In the genomic region with DNA sequence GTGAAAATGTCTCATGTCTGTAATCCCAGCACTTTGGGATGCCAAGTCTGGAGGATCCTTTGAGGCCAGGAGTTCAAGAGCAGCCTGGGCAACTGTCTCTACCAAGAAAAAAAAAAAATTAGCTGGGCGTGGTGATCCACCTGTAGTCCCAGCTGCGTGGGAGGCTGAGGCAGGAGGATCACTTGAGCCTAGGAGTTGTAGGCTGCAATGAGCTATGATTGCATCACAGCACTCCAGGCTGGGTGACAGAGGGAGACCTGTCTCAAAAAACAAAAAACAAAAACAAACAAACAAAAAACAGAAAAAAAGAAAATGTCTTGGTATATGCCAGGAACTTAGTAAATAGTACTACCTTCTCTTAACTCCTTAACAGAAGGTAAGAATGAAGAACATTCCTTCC, we compare ENCODE assay signal across 25 cellular contexts.
"Had no signal": no experiment of that assay in that cellular context is flagged by ENCODE, and none has a peak within 500 bp of the region (broad histone marks: within the 10 kb centered on the region; RNA-seq: fewer than 3 reads in every experiment).

No MANE protein-coding gene starts in this region.

- H3K27ac Mint-ChIP-seq: natural killer cell; stimulated activated effector memory CD8-positive, alpha-beta T cell treated with anti-CD3 and anti-CD28 coated beads, Interleukin-12 subunit alpha, Interleukin-12 subunit beta, amount 100 ng/mL, for 72 hours; stimulated activated naive CD8-positive, alpha-beta T cell treated with anti-CD3 and anti-CD28 coated beads, Interleukin-15, Interleukin-2, amounts not matched to agents 100 ng/mL and 50 ng/mL, for 24 hours had no signal

- DNase-seq: islet precursor cell; left ventricle myocardium inferior; mesendoderm; naive B cell; natural killer cell; occipital lobe; ovary; sigmoid colon; spleen; stimulated activated CD4-positive, alpha-beta T cell treated with anti-CD3 and anti-CD28 coated beads, Interleukin-4, amount 100 ng/mL, for 24 hours; stimulated activated naive CD4-positive, alpha-beta T cell; tibial artery; trophoblast cell; upper lobe of right lung had no signal

- H3K79me2 ChIP-seq: hepatocyte had no signal

- H3K4me1 ChIP-seq: left ventricle myocardium inferior, sigmoid colon, tibial artery had no signal

- H3K36me3 ChIP-seq: left ventricle myocardium inferior, neutrophil, ovary, right atrium auricular region, sigmoid colon, spleen, suprapubic skin, thoracic aorta, tibial artery, upper lobe of right lung had no signal

- H3K4me3 ChIP-seq: hepatocyte, left ventricle myocardium inferior, lung, ovary, right atrium auricular region, sigmoid colon, spleen, suprapubic skin, thoracic aorta, tibial artery, upper lobe of right lung had no signal

- H3K4me2 ChIP-seq: hepatocyte had no signal

- H3K36me3 Mint-ChIP-seq: mesothelial cell of epicardium; naive B cell; natural killer cell; stimulated activated effector memory CD8-positive, alpha-beta T cell treated with anti-CD3 and anti-CD28 coated beads, Interleukin-12 subunit alpha, Interleukin-12 subunit beta, amount 100 ng/mL, for 72 hours had no signal

- H2AFZ ChIP-seq: hepatocyte had no signal

- H3K27ac ChIP-seq: hepatocyte, left ventricle myocardium inferior, neutrophil, ovary, right atrium auricular region, sigmoid colon, spleen, suprapubic skin, thoracic aorta, tibial artery, upper lobe of right lung had no signal

- H3K9me3 ChIP-seq: left ventricle myocardium inferior, neutrophil, ovary, right atrium auricular region, sigmoid colon, spleen, suprapubic skin, thoracic aorta, tibial artery, upper lobe of right lung had no signal

- H3K4me3 Mint-ChIP-seq: mesothelial cell of epicardium; naive B cell; natural killer cell; stimulated activated effector memory CD8-positive, alpha-beta T cell treated with anti-CD3 and anti-CD28 coated beads, Interleukin-12 subunit alpha, Interleukin-12 subunit beta, amount 100 ng/mL, for 72 hours; stimulated activated naive CD8-positive, alpha-beta T cell treated with anti-CD3 and anti-CD28 coated beads, Interleukin-15, Interleukin-2, amounts not matched to agents 100 ng/mL and 50 ng/mL, for 24 hours had no signal

- H3K4me1 Mint-ChIP-seq: naive B cell had no signal

- FAIRE-seq: small intestine, urothelium cell line had no signal

- H3K9me3 Mint-ChIP-seq: mesothelial cell of epicardium; naive B cell; natural killer cell; stimulated activated effector memory CD8-positive, alpha-beta T cell treated with anti-CD3 and anti-CD28 coated beads, Interleukin-12 subunit alpha, Interleukin-12 subunit beta, amount 100 ng/mL, for 72 hours; stimulated activated naive CD8-positive, alpha-beta T cell treated with anti-CD3 and anti-CD28 coated beads, Interleukin-15, Interleukin-2, amounts not matched to agents 100 ng/mL and 50 ng/mL, for 24 hours had no signal

- ATAC-seq: natural killer cell; stimulated activated effector memory CD8-positive, alpha-beta T cell treated with anti-CD3 and anti-CD28 coated beads, Interleukin-12 subunit alpha, Interleukin-12 subunit beta, amount 100 ng/mL, for 72 hours had no signal

- H3K27me3 ChIP-seq: hepatocyte, neutrophil, ovary, right atrium auricular region, sigmoid colon, spleen, upper lobe of right lung had no signal
